In the genomic region with DNA sequence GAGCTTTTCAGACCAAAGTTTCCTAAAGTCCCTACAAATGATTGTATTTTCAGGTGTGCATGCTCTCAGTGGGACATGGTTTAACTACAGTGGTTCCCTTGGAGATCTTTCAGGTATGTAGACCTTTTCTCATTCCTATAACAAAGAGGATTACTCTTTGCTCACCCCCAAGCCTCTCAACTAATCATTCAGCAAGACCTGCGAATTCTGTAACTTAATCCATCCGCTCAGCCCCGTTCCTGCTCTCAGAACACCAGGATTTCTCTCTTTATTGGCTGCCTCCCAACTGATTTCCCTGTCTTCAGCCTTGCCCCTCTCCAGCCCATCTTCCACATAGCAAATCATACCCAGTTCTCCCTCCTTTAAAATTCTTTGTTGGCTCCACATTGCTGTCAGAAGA, we compare ENCODE assay signal across 28 cellular contexts.
DNase-seq lines count a peak whose midpoint lies in the region; ATAC-seq, FAIRE-seq and TF ChIP-seq lines count a peak whose summit lies in the region.
"Had no signal": no experiment of that assay in that cellular context is flagged by ENCODE, and none has a peak within 500 bp of the region (broad histone marks: within the 10 kb centered on the region; RNA-seq: fewer than 3 reads in every experiment).

No MANE protein-coding gene starts in this region.

- H2BK20ac ChIP-seq in H1 (ENCODE audit: low read length): no peak overlapping the region

- CTCF ChIA-PET in H1 (lab: Charles Lee; ENCODE audit: partially characterized antibody): interaction anchor here (0.9 to 1.3 kb wide), 2 partner anchors 9 to 23 kb away, joined by 3 read pairs; no protein-coding TSS in a partner anchor

- TF ChIP-seq RAD21 in H1 (IDR thresholded peaks at IDR 0.05 in 1 of 2, conservative IDR thresholded peaks at IDR 0.05 in 1 of 2; ENCODE audit: low read depth in 2 of 2, low read length in 2 of 2): no peak

- no peak overlapping the region for H3K56ac ChIP-seq in H1 (replicated peaks; ENCODE audit: insufficient read length, low read depth, low read length)

- no peak overlapping the region for H2BK15ac ChIP-seq in H1 (ENCODE audit: low read length)

- POLR2A ChIA-PET in H1 (lab: Charles Lee; ENCODE audit: partially characterized antibody): interaction anchor here (0.6 kb wide), 1 partner anchor 282 kb away, joined by 3 read pairs; no protein-coding TSS in a partner anchor

- no peak for ATAC-seq in GM21381 (IDR thresholded peaks at IDR 0.05; ENCODE audit: unreplicated experiment)
- no peak for ATAC-seq in GM21528 (IDR thresholded peaks at IDR 0.05; ENCODE audit: low FRiP score, unreplicated experiment)
- ATAC-seq: A549, GM12878, HepG2, K562 had no signal

- H3K4me3 ChIP-seq in H7 (ENCODE audit: insufficient read depth, low read depth, low read length) (no peak overlapping the region), H1 (ENCODE audit: extremely low read depth in 1 of 4, insufficient read depth in 2 of 4, low read depth in 3 of 4, low read length in 4 of 4) (peak overlapping the region in 1 of 4 experiments; percentile 3; a peak in 1 of 8 replicates)
- H3K4me3 ChIP-seq: A549, GM12878, K562, Peyer's patch had no signal

- DNase-seq in H7: peak; percentile 7
- peak; percentile 22 for DNase-seq in NCI-H2029 treated with DMSO at 0.1 percent for 48 hours (lab: John Stamatoyannopoulos, UW)
- no peak for DNase-seq in H1 (ENCODE audit: low read depth in 1 of 2, low spot score in 2 of 2)
- DNase-seq in left kidney (ENCODE audit: low read depth, low spot score): peak; percentile 50
- no peak for DNase-seq in AML-193 (lab: John Stamatoyannopoulos, UW)
- DNase-seq: C1 segment of cervical spinal cord; CD4-positive, alpha-beta memory T cell; COR-L47; DMS79; EL; GDM1; NCI-H1105; NCI-H1436 treated with DMSO at 0.1 percent for 48 hours; NCI-H187 treated with DMSO at 0.1 percent for 48 hours; NCI-H446; NCI-H526; NCI-H82; OCI-M1; Peyer's patch; SHP77 treated with DMSO at 0.1 percent for 48 hours; T-helper 1 cell had no signal

- H3K23ac ChIP-seq in H1 (ENCODE audit: insufficient read length): no peak overlapping the region

- no peak overlapping the region for H4K5ac ChIP-seq in H1 (ENCODE audit: insufficient read length, low read depth, low read length)

- no peak for TF ChIP-seq POLR2A in H1 (IDR thresholded peaks at IDR 0.05; ENCODE audit: control extremely low read depth in 1 of 2, low read depth in 2 of 2, low read length in 2 of 2)

- H3K27me3 ChIP-seq in H7 (ENCODE audit: control insufficient read depth, insufficient read depth, low read length): no peaks in the 10 kb centered on the region
- H3K27me3 ChIP-seq in H1 (replicated peaks in 1 of 4; ENCODE audit: control insufficient read depth in 3 of 4, extremely low read depth in 1 of 4, insufficient read depth in 3 of 4, low read length in 3 of 4): no peaks in the 10 kb centered on the region; a peak in 1 of 7 replicates
- H3K27me3 ChIP-seq: Peyer's patch had no signal

- WGBS in H1 (ENCODE audit: extremely low coverage in 1 of 2, insufficient coverage in 1 of 2, insufficient read length in 1 of 2, insufficient replicate concordance in 2 of 2, low coverage in 1 of 2, low lambda C conversion rate in 2 of 2, missing lambda C conversion rate in 1 of 2), 2 experiments: 43% methylated on average over 3 of the region's 3 CpGs; no CpG with 5 or more reads in 1 of the 2 experiments

- H2AFZ ChIP-seq in H1 (ENCODE audit: low read length): peak overlapping the region; percentile 28; the same call in 1 of the 2 replicates

- H3K4me1 ChIP-seq in H1 (replicated peaks in 1 of 4; ENCODE audit: control insufficient read depth in 3 of 4, insufficient read depth in 4 of 4, low read length in 3 of 4): peaks cover 2 to 12% (median 3%) of the 10 kb centered on the region in 4 experiments; a peak in 5 of 7 replicates
- H3K4me1 ChIP-seq: A549, Peyer's patch had no signal

- no peaks in the 10 kb centered on the region for H3K9me3 ChIP-seq in H1 (ENCODE audit: insufficient read depth in 2 of 2, low read depth in 1 of 2, low read length in 1 of 2)
- H3K9me3 ChIP-seq: A549, Peyer's patch had no signal

- no peak for TF ChIP-seq EP300 in H1 (IDR thresholded peaks at IDR 0.05; ENCODE audit: borderline replicate concordance in 1 of 2, low read depth in 2 of 2, low read length in 2 of 2)

- no peak overlapping the region for H2BK120ac ChIP-seq in H1 (replicated peaks; ENCODE audit: low read depth, low read length)

- no peaks in the 10 kb centered on the region for H4K20me1 ChIP-seq in H1 (replicated peaks in 1 of 2; ENCODE audit: control insufficient read depth in 1 of 2, insufficient read depth in 2 of 2, low read length in 2 of 2)

- no peaks in the 10 kb centered on the region for H3K36me3 ChIP-seq in H7 (replicated peaks; ENCODE audit: control insufficient read depth, insufficient read depth, low read length)
- H3K36me3 ChIP-seq in H1 (ENCODE audit: control insufficient read depth in 2 of 4, insufficient read depth in 4 of 4, low read length in 3 of 4): no peaks in the 10 kb centered on the region
- H3K36me3 ChIP-seq: Peyer's patch had no signal

- H2BK12ac ChIP-seq in H1 (ENCODE audit: low read depth, low read length): no peak overlapping the region

- H3K18ac ChIP-seq in H1 (ENCODE audit: extremely low read depth, low read length): no peak overlapping the region

- TF ChIP-seq CTCF in H1 (IDR thresholded peaks at IDR 0.05; ENCODE audit: control extremely low read depth in 1 of 3, insufficient read depth in 1 of 3, low read depth in 1 of 3, low read length in 3 of 3): no peak

- H3K79me2 ChIP-seq in H1 (ENCODE audit: control insufficient read depth in 1 of 2, insufficient read depth in 2 of 2, low read length in 2 of 2): no peaks in the 10 kb centered on the region

- H4K8ac ChIP-seq in H1 (ENCODE audit: extremely low read depth, insufficient read depth, low read length): no peak overlapping the region

- FAIRE-seq in H1 (lab: Jason Lieb, UNC): no peak
- FAIRE-seq: A549, GM12878, H54, HepG2, K562 had no signal

- no peaks in the 10 kb centered on the region for H3K23me2 ChIP-seq in H1 (ENCODE audit: low read depth, low read length)

- H2AK5ac ChIP-seq in H1 (ENCODE audit: low read depth, low read length): no peak overlapping the region

- H3K14ac ChIP-seq in H1 (ENCODE audit: insufficient read length): no peak overlapping the region

- H3K9ac ChIP-seq in H1 (replicated peaks in 1 of 4; ENCODE audit: extremely low read depth in 1 of 4, low read depth in 3 of 4, low read length in 3 of 4): no peak overlapping the region

- peak overlapping the region; percentile 22; the same call in 1 of the 2 replicates for H3K27ac ChIP-seq in H1 (ENCODE audit: low read depth, low read length)
- H3K27ac ChIP-seq: A549, Peyer's patch had no signal

- H3K4me2 ChIP-seq in H1 (ENCODE audit: insufficient read depth in 1 of 2, low read depth in 2 of 2, low read length in 2 of 2): peak overlapping the region; percentile 13 to 50; a peak in 2 of 4 replicates
- H3K4me2 ChIP-seq: A549 had no signal

- no peaks in the 10 kb centered on the region for H3K79me1 ChIP-seq in H1 (ENCODE audit: low read depth, low read length)

- no peak overlapping the region for H4K91ac ChIP-seq in H1 (replicated peaks; ENCODE audit: insufficient read length, low read length)

- H3K4ac ChIP-seq in H1 (replicated peaks; ENCODE audit: insufficient read length, low read depth, low read length): no peak overlapping the region

- H2BK5ac ChIP-seq in H1 (ENCODE audit: low read depth, low read length): no peak overlapping the region

TF ChIP-seq in H1, 55 proteins besides CTCF, POLR2A, EP300 and RAD21:
- TF ChIP-seq SP1 (IDR thresholded peaks at IDR 0.05; ENCODE audit: low read depth, low read length): peak; percentile 33; the same call in 1 of the 2 replicates
- TF ChIP-seq CBX8 (IDR thresholded peaks at IDR 0.05; ENCODE audit: borderline replicate concordance, low read depth, low read length): no peak

Comparison
In these comparisons a context has a peak if more than half of its experiments do, and no peak if none do; other contexts are left out.
1. DNase-seq: peak in H7 (single experiment), NCI-H2029 treated with DMSO at 0.1 percent for 48 hours (single experiment) and left kidney (single experiment); none in H1 (0 of 2) and AML-193 (0 of 2).